ENCODE assay signal across 19 cellular contexts in the genomic region with DNA sequence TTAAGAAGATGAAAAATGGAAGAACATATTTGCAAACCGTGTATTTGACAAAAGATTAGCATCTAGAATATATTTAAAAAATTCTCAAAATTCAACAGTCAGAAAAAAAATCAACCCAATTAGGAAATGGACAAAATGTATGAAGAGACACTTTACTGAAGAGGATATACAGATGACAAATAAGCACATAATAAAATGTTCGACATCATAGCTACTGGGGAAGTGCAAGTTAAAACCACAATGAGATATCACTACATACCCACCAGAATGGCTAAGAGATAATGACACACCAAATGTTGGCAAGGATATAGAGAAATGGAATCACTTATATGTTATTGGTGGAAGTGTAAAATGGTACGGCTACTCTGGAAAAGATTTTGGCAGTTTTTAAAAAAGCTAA.
"Had no signal": no experiment of that assay in that cellular context is flagged by ENCODE, and none has a peak within 500 bp of the region (broad histone marks: within the 10 kb centered on the region; RNA-seq: fewer than 3 reads in every experiment).

No MANE protein-coding gene starts in this region.

- H3K4me3 ChIP-seq: coronary artery, esophagus muscularis mucosa, lung, mucosa of descending colon, pancreas, right lobe of liver, stomach, thyroid gland, vagina had no signal

- DNase-seq: dermis blood vessel endothelial cell; effector memory CD4-positive, alpha-beta T cell; mucosa of descending colon; naive B cell; pancreas; retina; right lobe of liver; small intestine; stimulated activated CD4-positive, alpha-beta T cell treated with anti-CD3 and anti-CD28 coated beads, Interleukin-1b, Interleukin-23, amount 100 ng/mL, for 48 hours; stimulated activated CD4-positive, alpha-beta T cell treated with anti-CD3 and anti-CD28 coated beads, Interleukin-4, amount 100 ng/mL, for 1 hour; stimulated activated CD8-positive, alpha-beta memory T cell treated with anti-CD3 and anti-CD28 coated beads, Interleukin-4, amount 100 ng/mL, for 48 hours; stimulated activated naive CD4-positive, alpha-beta T cell treated with Interleukin-2 at 50 U/mL for 16 hours; stomach; thyroid gland; trophoblast cell had no signal
